Comparison of ENCODE assay signal across 26 cellular contexts in genomic region chr2:209734805-209735204, GRCh38. TPM values are rescaled to one million over a fixed set of nuclear protein-coding genes. Genes with fewer than 3 reads are reported as not detected.
A peak's percentile ranks its signal among the peaks of the same experiment; 100 is the strongest.
DNase-seq lines count a peak whose midpoint lies in the region; ATAC-seq and TF ChIP-seq lines count a peak whose summit lies in the region.
"Had no signal": no experiment of that assay in that cellular context is flagged by ENCODE, and none has a peak within 500 bp of the region (broad histone marks: within the 10 kb centered on the region; RNA-seq: fewer than 3 reads in every experiment).

No MANE protein-coding gene starts in this region.

- H3K9ac ChIP-seq in mammary epithelial cell (ENCODE audit: insufficient read depth, low read length) = no peak overlapping the region
- H3K9ac ChIP-seq: BLaER1 treated with 17β-estradiol and CSF1 and Interleukin-3, amounts not matched to agents 10 nM and 100 nM had no signal

- H2AFZ ChIP-seq in mammary epithelial cell (ENCODE audit: low read depth, low read length) = no peak overlapping the region
- H2AFZ ChIP-seq: GM23338 had no signal

- CTCF ChIA-PET in mammary epithelial cell (lab: Charles Lee; ENCODE audit: low non-redundant PET) = no interaction called here
- CTCF ChIA-PET in MCF 10A (lab: Yijun Ruan, JAX) = interaction anchor here (0.5 to 1.2 kb wide), 3 partner anchors 14 to 311 kb away, joined by 4 read pairs; partner anchors contain the start of gene MAP2
- CTCF ChIA-PET in RWPE1 (lab: Yijun Ruan, JAX) = interaction anchor here (1.0 kb wide), 1 partner anchor 400 kb away, joined by 3 read pairs; no protein-coding TSS in a partner anchor

- no peak overlapping the region for H3K27ac Mint-ChIP-seq in MCF 10A (ENCODE audit: low read depth, unreplicated experiment)
- H3K27ac Mint-ChIP-seq: CD4-positive, alpha-beta memory T cell; GM23338; HFFc6 had no signal

- H3K4me2 ChIP-seq in mammary epithelial cell (ENCODE audit: insufficient read depth, low read depth, low read length) = peak overlapping the region; percentile 1
- H3K4me2 ChIP-seq: A549; BLaER1 treated with 17β-estradiol and CSF1 and Interleukin-3, amounts not matched to agents 10 nM and 100 nM; GM23338 had no signal

- in situ Hi-C loops in mammary epithelial cell (cut with MboI; ENCODE audit: low sequenced_read_pairs in 2 of 2) = no loop called here

- H3K9me3 ChIP-seq in mammary epithelial cell (replicated peaks; ENCODE audit: insufficient read depth, low read length) = no peaks in the 10 kb centered on the region
- H3K9me3 ChIP-seq: A549; BE2C; BLaER1 treated with 17β-estradiol and CSF1 and Interleukin-3, amounts not matched to agents 10 nM and 100 nM; HAP-1 had no signal

- H3K4me1 ChIP-seq in mammary epithelial cell (ENCODE audit: insufficient read depth, low read length) (peaks cover 9% of the 10 kb centered on the region), foreskin keratinocyte (no peaks in the 10 kb centered on the region)
- H3K4me1 ChIP-seq: A549; BE2C; BLaER1 treated with 17β-estradiol and CSF1 and Interleukin-3, amounts not matched to agents 10 nM and 100 nM; HAP-1 had no signal

- H3K9me3 Mint-ChIP-seq in MCF 10A (ENCODE audit: unreplicated experiment) = no peaks in the 10 kb centered on the region
- H3K9me3 Mint-ChIP-seq: GM23338 had no signal

- H3K27ac ChIP-seq in mammary epithelial cell (ENCODE audit: insufficient read depth, low read depth, low read length) (no peak overlapping the region), RWPE1 (no peak overlapping the region), foreskin keratinocyte (no peak overlapping the region)
- H3K27ac ChIP-seq: 22Rv1; A549; BLaER1 treated with 17β-estradiol and CSF1 and Interleukin-3, amounts not matched to agents 10 nM and 100 nM had no signal

- no peaks in the 10 kb centered on the region for H3K27me3 Mint-ChIP-seq in MCF 10A (ENCODE audit: insufficient read depth, unreplicated experiment)
- H3K27me3 Mint-ChIP-seq: CD4-positive, alpha-beta memory T cell had no signal

- H3K4me3 Mint-ChIP-seq in MCF 10A (ENCODE audit: unreplicated experiment) = no peak overlapping the region
- H3K4me3 Mint-ChIP-seq: CD4-positive, alpha-beta memory T cell; GM23338; HFFc6 had no signal

- no peaks in the 10 kb centered on the region for H3K4me1 Mint-ChIP-seq in MCF 10A (ENCODE audit: insufficient read depth, unreplicated experiment)
- H3K4me1 Mint-ChIP-seq: CD4-positive, alpha-beta memory T cell; GM23338 had no signal

- no TSS peak for BruUV-seq in mammary epithelial cell (replicated peaks; lab: Mats Ljungman, UMichigan)
- no TSS peak for BruUV-seq in MCF 10A (replicated peaks; lab: Mats Ljungman, UMichigan)

- no peak for TF ChIP-seq CTCF in mammary epithelial cell (conservative IDR thresholded peaks at IDR 0.05 in 1 of 2, IDR thresholded peaks at IDR 0.05 in 1 of 2; ENCODE audit: extremely low read depth in 1 of 2, insufficient read depth in 1 of 2, low read depth in 1 of 2, low read length in 2 of 2)
- no peak for TF ChIP-seq CTCF in MCF 10A (IDR thresholded peaks at IDR 0.05; ENCODE audit: unreplicated experiment)
- no peak for TF ChIP-seq CTCF in RWPE1 (conservative IDR thresholded peaks at IDR 0.05; ENCODE audit: low read depth)
- no peak for TF ChIP-seq CTCF in foreskin keratinocyte (conservative IDR thresholded peaks at IDR 0.05)

- POLR2A ChIA-PET in MCF 10A (lab: Yijun Ruan, JAX) (interaction anchor here (1.3 to 1.5 kb wide), 2 partner anchors 8 to 28 kb away, joined by 3 to 4 read pairs; no protein-coding TSS in a partner anchor), RWPE1 (lab: Yijun Ruan, JAX; ENCODE audit: low non-redundant PET) (no interaction called here)

- peak; percentile 14 for DNase-seq in mammary epithelial cell
- no peak for DNase-seq in MCF 10A (ENCODE audit: unreplicated experiment)
- DNase-seq in RWPE1 (ENCODE audit: low spot score) = peak; percentile 1
- peak; percentile 48 for DNase-seq in astrocyte of the hippocampus (ENCODE audit: low read depth, low spot score)
- DNase-seq in foreskin keratinocyte = peak in 1 of 2 donors; percentile 40
- DNase-seq in NOMO-1 (lab: John Stamatoyannopoulos, UW; ENCODE audit: unreplicated experiment in 2 of 2) = no peak
- DNase-seq in NCI-H2171 (lab: John Stamatoyannopoulos, UW) = no peak
- DNase-seq: ACHN; AML-193; BE2C; Calu3; CD4-positive, alpha-beta memory T cell; COR-L47; DMS53; DMS79 treated with DMSO at 0.1 percent for 48 hours; GF-D8; HFFc6 had no signal

- no peaks in the 10 kb centered on the region for H3K36me3 ChIP-seq in mammary epithelial cell (ENCODE audit: insufficient read depth, low read length)
- H3K36me3 ChIP-seq: HAP-1 had no signal

- dilution Hi-C loops in mammary epithelial cell (cut with HindIII; ENCODE audit: low sequenced_read_pairs) = no loop called here

- H3K27me3 ChIP-seq in mammary epithelial cell (ENCODE audit: insufficient read depth, low read length) (no peaks in the 10 kb centered on the region), foreskin keratinocyte (no peaks in the 10 kb centered on the region)
- H3K27me3 ChIP-seq: BE2C; BLaER1 treated with 17β-estradiol and CSF1 and Interleukin-3, amounts not matched to agents 10 nM and 100 nM had no signal

- WGBS in mammary epithelial cell (ENCODE audit: low coverage, missing lambda C conversion rate) = 37% methylated on average over 3 of the region's 3 CpGs

- ATAC-seq in foreskin keratinocyte (peak; percentile 73), HG03280 (IDR thresholded peaks at IDR 0.05; ENCODE audit: unreplicated experiment) (no peak)
- ATAC-seq: A549, GM23338 had no signal

- no peak overlapping the region for H3K4me3 ChIP-seq in mammary epithelial cell (replicated peaks in 1 of 3; ENCODE audit: insufficient read depth in 1 of 3, low read depth in 2 of 3, low read length in 3 of 3)
- H3K4me3 ChIP-seq: A549; BLaER1 treated with 17β-estradiol and CSF1 and Interleukin-3, amounts not matched to agents 10 nM and 100 nM; GM23338; HAP-1 had no signal

- H3K79me2 ChIP-seq in mammary epithelial cell (ENCODE audit: insufficient read depth, low read length) = no peaks in the 10 kb centered on the region

- intact Hi-C loops in mammary epithelial cell (cut with micrococcal nuclease) (no loop called here), MCF 10A (cut with micrococcal nuclease) (no loop called here)

- H3K36me3 Mint-ChIP-seq in MCF 10A (ENCODE audit: insufficient read depth, unreplicated experiment) = no peaks in the 10 kb centered on the region
- H3K36me3 Mint-ChIP-seq: CD4-positive, alpha-beta memory T cell had no signal

- no peaks in the 10 kb centered on the region for H4K20me1 ChIP-seq in mammary epithelial cell (ENCODE audit: insufficient read depth, low read length)
- H4K20me1 ChIP-seq: BLaER1 treated with 17β-estradiol and CSF1 and Interleukin-3, amounts not matched to agents 10 nM and 100 nM had no signal

RNA-seq across cellular contexts. Expression of gene UNC80, which starts 36.8 kb away (rescaled TPM):
- total RNA-seq in mammary epithelial cell (1 to 10 TPM in 1 of 2 donors, under 1 TPM in 1; 0.02 to 2.5 TPM), MCF 10A (2022) (not detected in 2 replicates), foreskin keratinocyte (under 0.01 and 0.07 TPM in 2 replicates)
- polyA plus RNA-seq in mammary epithelial cell (not detected), foreskin keratinocyte (0.01 TPM in 1 of 2 replicates, not detected in the other)
- polyA minus RNA-seq in mammary epithelial cell = not detected
- total RNA-seq: Calu3; CD4-positive, alpha-beta memory T cell; Daoy; G401; H4; HFFc6 had no signal
- polyA plus RNA-seq: A549; CD4-positive, alpha-beta memory T cell had no signal

Comparison
In these comparisons a context has a peak if more than half of its experiments do, and no peak if none do; other contexts are left out.
1. DNase-seq: peak in mammary epithelial cell (single experiment), RWPE1 (single experiment) and astrocyte of the hippocampus (single experiment); none in MCF 10A (single experiment), NOMO-1 (0 of 2) and NCI-H2171 (single experiment).